8 cellular contexts compared by ENCODE assay signal in genomic region chr12:42285431-42285830, GRCh38.
"Had no signal": no experiment of that assay in that cellular context is flagged by ENCODE, and none has a peak within 500 bp of the region (broad histone marks: within the 10 kb centered on the region; RNA-seq: fewer than 3 reads in every experiment).

No MANE protein-coding gene starts in this region.

- DNase-seq: GDM1, GF-D8 had no signal

- H3K4me3 ChIP-seq: GM12878 had no signal

- ATAC-seq: GM12878 had no signal

- FAIRE-seq: G401.6, GM12878, GM12891, GM12892, GM18507, GM19239 had no signal
